8 cellular contexts compared by ENCODE assay signal in genomic region chr5:151155149-151155776, GRCh38.
A peak's percentile ranks its signal among the peaks of the same experiment; 100 is the strongest.
DNase-seq lines count a peak whose midpoint lies in the region; ATAC-seq and TF ChIP-seq lines count a peak whose summit lies in the region.

No MANE protein-coding gene starts in this region.

- intact Hi-C loops in tibial artery (cut with DNase I; ENCODE audit: low total_unique reads), result no loop called here

- H3K36me3 ChIP-seq in KOPT-K1 (ENCODE audit: insufficient read depth, low read length) (0 out of 2 replicates have a peak, but pooled peaks cover 4% of the 10 kb centered on the region), tibial artery (peaks cover 0 to 6% (median 0%) of the 10 kb centered on the region in 3 donors)

- H3K27ac ChIP-seq in KOPT-K1 (ENCODE audit: low read depth, low read length, poor library complexity, severe bottlenecking) (peak overlapping the region; percentile 89), tibial artery (peak overlapping the region; percentile 92)

- peak; percentile 50 for DNase-seq in activated CD4-positive, alpha-beta T cell treated with anti-CD3 and anti-CD28 coated beads for 1 hour
- DNase-seq in activated CD4-positive, alpha-beta T cell treated with anti-CD3 and anti-CD28 coated beads, Interleukin-2, amount 50 U/mL, for 4 hours, result no peak
- peak; percentile 61 for DNase-seq in activated effector memory CD4-positive, alpha-beta T cell treated with Interleukin-2 at 50 U/mL for 16 hours
- DNase-seq in memory B cell (ENCODE audit: low spot score in 2 of 2) (peak; percentile 36 to 38), tibial artery (no peak), NCI-H1436 (lab: John Stamatoyannopoulos, UW) (no peak)

- H3K4me3 Mint-ChIP-seq in memory B cell, result peak overlapping the region; percentile 96

- H3K27me3 Mint-ChIP-seq in memory B cell, result no peaks in the 10 kb centered on the region

- H3K9me3 ChIP-seq in KOPT-K1 (ENCODE audit: insufficient read depth, low read length, poor library complexity, severe bottlenecking) (no peaks in the 10 kb centered on the region), tibial artery (no peaks in the 10 kb centered on the region)

- no peak for TF ChIP-seq CTCF in tibial artery (IDR thresholded peaks at IDR 0.05)

- H3K36me3 Mint-ChIP-seq in memory B cell, result peaks cover 5% of the 10 kb centered on the region

- ATAC-seq in memory B cell (ENCODE audit: low read depth), result peak; percentile 64
- no peak for ATAC-seq in GM18858 (IDR thresholded peaks at IDR 0.05; ENCODE audit: unreplicated experiment)

- peaks cover 0 to 75% (median 46%) of the 10 kb centered on the region in 4 donors for H3K4me1 ChIP-seq in tibial artery

- peaks cover 67% of the 10 kb centered on the region for H3K4me1 Mint-ChIP-seq in memory B cell

- peak overlapping the region; percentile 78 for H3K27ac Mint-ChIP-seq in memory B cell

- no peaks in the 10 kb centered on the region for H3K27me3 ChIP-seq in tibial artery

- H3K9me3 Mint-ChIP-seq in memory B cell, result no peaks in the 10 kb centered on the region

- peak overlapping the region; percentile 70 to 89 for H3K4me3 ChIP-seq in tibial artery

Comparison
In these comparisons a context has a peak if more than half of its experiments do, and no peak if none do; other contexts are left out.
1. DNase-seq: peak in activated CD4-positive, alpha-beta T cell treated with anti-CD3 and anti-CD28 coated beads for 1 hour (single experiment), activated effector memory CD4-positive, alpha-beta T cell treated with Interleukin-2 at 50 U/mL for 16 hours (single experiment) and memory B cell (2 of 2); none in activated CD4-positive, alpha-beta T cell treated with anti-CD3 and anti-CD28 coated beads, Interleukin-2, amount 50 U/mL, for 4 hours (0 of 2), tibial artery (0 of 2) and NCI-H1436 (single experiment).